Comparison of ENCODE assay signal across 1 cellular context in genomic region chr16:8581923-8582580, GRCh38.
TF ChIP-seq lines count a peak whose summit lies in the region.

No MANE protein-coding gene starts in this region.

TF ChIP-seq in H1, 55 proteins besides CTCF, POLR2A, EP300 and RAD21 (continued from another document):
- TF ChIP-seq KDM1A (IDR thresholded peaks at IDR 0.05; ENCODE audit: borderline replicate concordance, low read length), result no peak
